13 cellular contexts compared by ENCODE assay signal in the genomic region with DNA sequence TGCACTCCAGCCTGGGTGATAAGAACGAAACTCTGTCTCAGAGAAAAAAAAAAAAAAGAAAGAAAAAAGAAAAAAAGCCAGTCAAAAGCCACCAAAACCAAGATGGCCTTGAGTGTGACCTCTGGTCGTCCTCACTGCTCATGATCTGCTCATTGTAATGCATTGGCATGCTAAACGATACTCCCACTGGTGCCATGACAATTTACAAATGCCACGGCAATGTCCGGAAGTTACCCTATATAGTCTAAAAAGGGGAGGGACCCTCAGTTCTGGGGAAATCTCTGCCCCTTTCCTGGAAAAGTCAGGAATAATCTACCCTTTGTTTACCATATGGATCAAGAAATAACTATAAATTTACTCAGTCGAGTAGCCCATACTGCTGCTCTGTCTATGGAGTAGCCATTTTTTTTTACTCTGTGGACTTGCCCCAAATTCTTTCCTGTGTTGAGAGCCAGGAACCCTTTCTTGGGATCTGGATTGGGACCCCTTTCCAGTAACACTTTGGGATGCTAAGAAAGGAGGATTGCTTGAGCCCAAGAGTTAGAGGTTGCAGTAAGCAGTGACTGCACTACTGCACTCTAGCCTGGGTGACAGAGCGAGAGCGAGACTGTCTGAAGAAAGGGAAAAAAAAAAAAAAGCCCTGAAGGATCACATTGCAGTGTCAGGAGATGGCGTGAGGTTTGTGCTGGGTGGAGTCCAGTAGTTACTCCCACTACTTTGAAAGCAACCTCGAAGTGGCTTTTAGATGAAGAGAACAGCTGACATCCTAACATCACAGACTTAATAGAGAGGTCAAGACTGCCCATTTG. TPM values are rescaled to one million over a fixed set of nuclear protein-coding genes. Genes with fewer than 3 reads are reported as not detected.
DNase-seq lines count a peak whose midpoint lies in the region; TF ChIP-seq lines count a peak whose summit lies in the region.
"Had no signal": no experiment of that assay in that cellular context is flagged by ENCODE, and none has a peak within 500 bp of the region (broad histone marks: within the 10 kb centered on the region; RNA-seq: fewer than 3 reads in every experiment).

No MANE protein-coding gene starts in this region.

- no peak overlapping the region for H3K4me3 Mint-ChIP-seq in H9
- no peak overlapping the region for H3K4me3 Mint-ChIP-seq in activated CD4-positive, alpha-beta T cell treated with anti-CD3 and anti-CD28 coated beads, Interleukin-2, amount 10 ng/mL, durations not matched to agents 24 days and 14 days

- H3K36me3 Mint-ChIP-seq in H9 (ENCODE audit: insufficient read depth in 1 of 3, low read depth in 3 of 3), result no peaks in the 10 kb centered on the region
- no peaks in the 10 kb centered on the region for H3K36me3 Mint-ChIP-seq in activated CD4-positive, alpha-beta T cell treated with anti-CD3 and anti-CD28 coated beads, Interleukin-2, amount 10 ng/mL, durations not matched to agents 24 days and 14 days (ENCODE audit: low read depth)

- intact Hi-C loops in activated CD4-positive, alpha-beta T cell treated with anti-CD3 and anti-CD28 coated beads, Interleukin-2, amount 10 ng/mL, durations not matched to agents 24 days and 14 days (cut with micrococcal nuclease), result loop anchor here (10.0 kb wide), 1 partner anchor 205 kb away; no protein-coding TSS in a partner anchor

- no peak overlapping the region for H4K5ac ChIP-seq in H9 (ENCODE audit: insufficient read length, low read depth, low read length)

- H2BK15ac ChIP-seq in H9 (ENCODE audit: low read depth, low read length), result no peak overlapping the region

- H3K4me2 ChIP-seq in H9 (ENCODE audit: insufficient read depth, insufficient read length, low read length), result no peak overlapping the region

- no peak overlapping the region for H3K56ac ChIP-seq in H9 (ENCODE audit: insufficient read length, low read depth, low read length)

- TF ChIP-seq CTCF in H9 (conservative IDR thresholded peaks at IDR 0.05) (no peak), fibroblast of pulmonary artery (IDR thresholded peaks at IDR 0.05; ENCODE audit: low read length, missing control alignments) (no peak)

- H3K9ac ChIP-seq in H9 (ENCODE audit: extremely low read depth, insufficient read length, low read length), result no peak overlapping the region

- H3K27ac ChIP-seq in H9 (ENCODE audit: insufficient read length, low read depth, low read length), result no peak overlapping the region
- H3K27ac ChIP-seq: coronary artery, uterus, VCaP had no signal

- H3K27ac Mint-ChIP-seq in H9, result peak overlapping the region in 1 of 3 experiments; percentile 62; a peak in 2 of 7 replicates
- H3K27ac Mint-ChIP-seq in activated CD4-positive, alpha-beta T cell treated with anti-CD3 and anti-CD28 coated beads, Interleukin-2, amount 10 ng/mL, durations not matched to agents 24 days and 14 days, result no peak overlapping the region

- no peak overlapping the region for H2BK20ac ChIP-seq in H9 (ENCODE audit: low read depth, low read length, poor library complexity, severe bottlenecking)

- H3K79me1 ChIP-seq in H9 (ENCODE audit: insufficient read depth, low read depth, low read length, poor library complexity, severe bottlenecking), result no peaks in the 10 kb centered on the region

- no peak overlapping the region for H3K4ac ChIP-seq in H9 (ENCODE audit: low read depth, low read length)

- no peak overlapping the region for H3K4me3 ChIP-seq in fibroblast of pulmonary artery (replicated peaks; ENCODE audit: low read depth, low read length)
- H3K4me3 ChIP-seq: coronary artery, HAP-1, uterus had no signal

- peaks cover 11% of the 10 kb centered on the region; the same call in 1 of the 2 replicates for H3K4me1 ChIP-seq in H9 (ENCODE audit: insufficient read depth, low read length)
- H3K4me1 ChIP-seq: uterus had no signal

- no peak overlapping the region for H2BK12ac ChIP-seq in H9 (ENCODE audit: insufficient read length, low read depth, low read length)

- no peak overlapping the region for H2AK5ac ChIP-seq in H9 (ENCODE audit: insufficient read length, low read length)

- no peak overlapping the region for H3K18ac ChIP-seq in H9 (ENCODE audit: insufficient read length, low read depth, low read length)

- in situ Hi-C loops in SK-MEL-5 (cut with HindIII; ENCODE audit: low pct_unique_long_range_greater_than_20kb, low sequenced_read_pairs), result no loop called here

- H3K27me3 Mint-ChIP-seq in H9 (ENCODE audit: low read depth), result peaks cover 4% of the 10 kb centered on the region
- H3K27me3 Mint-ChIP-seq in activated CD4-positive, alpha-beta T cell treated with anti-CD3 and anti-CD28 coated beads, Interleukin-2, amount 10 ng/mL, durations not matched to agents 24 days and 14 days, result peaks cover 26% of the 10 kb centered on the region

- WGBS in H9 (ENCODE audit: extremely low coverage, insufficient read length, low lambda C conversion rate), result no CpG with 5 or more reads among the region's 10 CpGs

- no peak overlapping the region for H4K91ac ChIP-seq in H9 (ENCODE audit: insufficient read length, low read depth, low read length)

- no peak overlapping the region for H3T11ph ChIP-seq in H9 (ENCODE audit: low read length)

- H2BK120ac ChIP-seq in H9 (ENCODE audit: low read depth, low read length, poor library complexity, severe bottlenecking), result no peak overlapping the region

- no peak overlapping the region for H2BK5ac ChIP-seq in H9 (ENCODE audit: insufficient read length, low read length)

- no peak overlapping the region for H4K8ac ChIP-seq in H9 (replicated peaks; ENCODE audit: insufficient read length, low read depth, low read length)

- no peaks in the 10 kb centered on the region for H3K79me2 ChIP-seq in H9 (ENCODE audit: insufficient read depth, low read length)

- H3K9me3 ChIP-seq in H9 (ENCODE audit: control insufficient read depth, low read depth, low read length), result no peaks in the 10 kb centered on the region
- H3K9me3 ChIP-seq: HAP-1, uterus had no signal

- H3K9me3 Mint-ChIP-seq in H9, result no peaks in the 10 kb centered on the region
- H3K9me3 Mint-ChIP-seq in activated CD4-positive, alpha-beta T cell treated with anti-CD3 and anti-CD28 coated beads, Interleukin-2, amount 10 ng/mL, durations not matched to agents 24 days and 14 days, result no peaks in the 10 kb centered on the region

- no peak overlapping the region for H2AFZ ChIP-seq in H9 (ENCODE audit: low read length)

- H3K4me1 Mint-ChIP-seq in H9, result peaks cover 33 to 41% of the 10 kb centered on the region in 2 experiments
- H3K4me1 Mint-ChIP-seq in activated CD4-positive, alpha-beta T cell treated with anti-CD3 and anti-CD28 coated beads, Interleukin-2, amount 10 ng/mL, durations not matched to agents 24 days and 14 days, result peaks cover 9% of the 10 kb centered on the region

- H3K23ac ChIP-seq in H9 (ENCODE audit: insufficient read length, low read depth, low read length), result no peak overlapping the region

- H3K14ac ChIP-seq in H9 (ENCODE audit: insufficient read depth, low read length), result no peak overlapping the region

- no peaks in the 10 kb centered on the region for H3K27me3 ChIP-seq in H9 (ENCODE audit: insufficient read depth, low read length)
- H3K27me3 ChIP-seq: uterus had no signal

- DNase-seq in H9, result peak; percentile 45
- peak; percentile 45 for DNase-seq in SK-MEL-5 (ENCODE audit: low read depth, low spot score)
- DNase-seq in fibroblast of pulmonary artery (ENCODE audit: low read depth), result peak; percentile 64
- DNase-seq in renal cortical epithelial cell (ENCODE audit: low read depth), result peak; percentile 34
- no peak for DNase-seq in activated CD4-positive, alpha-beta T cell treated with anti-CD3 and anti-CD28 coated beads, Interleukin-2, amount 10 ng/mL, durations not matched to agents 24 days and 14 days
- no peak for DNase-seq in NCI-H146 (lab: John Stamatoyannopoulos, UW)
- no peak for DNase-seq in NCI-H1092 (lab: John Stamatoyannopoulos, UW)
- DNase-seq: NCI-H1436 treated with DMSO at 0.1 percent for 48 hours, uterus had no signal

- no peaks in the 10 kb centered on the region for H4K20me1 ChIP-seq in H9 (ENCODE audit: control insufficient read depth, insufficient read depth, insufficient read length)

- H3K23me2 ChIP-seq in H9 (ENCODE audit: insufficient read length, low read depth, low read length, poor library complexity, severe bottlenecking), result peaks cover 8% of the 10 kb centered on the region

RNA-seq across cellular contexts. Expression of gene TMEM231, which starts 3.7 kb away (rescaled TPM):
- total RNA-seq in H9 (2021) (3.4 and 5.2 TPM in 2 replicates), renal cortical epithelial cell (9.7 and 18.3 TPM in 2 replicates)
- total RNA-seq in SK-MEL-5 (2014; rRNA removed; shearing (Covaris generic)), result 9.2 and 10.7 TPM in 2 replicates
- 13.3 and 17.3 TPM in 2 replicates for polyA plus RNA-seq in SK-MEL-5 (2015; cell fraction: cytosol; rRNA removed)
- 21.2 and 26.2 TPM in 2 replicates for polyA plus RNA-seq in SK-MEL-5 (2015; cell fraction: nucleus; rRNA removed)
- total RNA-seq in activated CD4-positive, alpha-beta T cell treated with anti-CD3 and anti-CD28 coated beads, Interleukin-2, amount 10 ng/mL, durations not matched to agents 24 days and 14 days, result 4.0 and 4.4 TPM in 2 replicates

RNA-seq across cellular contexts. Expression of gene GABARAPL2, which starts 6.4 kb away (rescaled TPM):
- total RNA-seq in H9 (2021), result 60.5 and 62.6 TPM in 2 replicates
- 48.7 and 50.5 TPM in 2 replicates for total RNA-seq in SK-MEL-5 (2014; rRNA removed; shearing (Covaris generic))
- 79.5 and 85.5 TPM in 2 replicates for polyA plus RNA-seq in SK-MEL-5 (2015; cell fraction: cytosol; rRNA removed)
- polyA plus RNA-seq in SK-MEL-5 (2015; cell fraction: nucleus; rRNA removed), result 51.8 and 58.7 TPM in 2 replicates
- 42.9 and 101 TPM in 2 replicates for total RNA-seq in renal cortical epithelial cell
- 69.9 and 70.4 TPM in 2 replicates for total RNA-seq in activated CD4-positive, alpha-beta T cell treated with anti-CD3 and anti-CD28 coated beads, Interleukin-2, amount 10 ng/mL, durations not matched to agents 24 days and 14 days

RNA-seq across cellular contexts. Expression of gene CHST5, which starts 23.9 kb away (rescaled TPM):
- total RNA-seq in H9 (2021) (0.11 TPM in 1 of 2 replicates, not detected in the other), renal cortical epithelial cell (0.05 TPM in 1 of 2 replicates, not detected in the other)
- total RNA-seq in SK-MEL-5 (2014; rRNA removed; shearing (Covaris generic)), result 0.08 TPM in 1 of 2 replicates, not detected in the other
- not detected in 2 replicates for polyA plus RNA-seq in SK-MEL-5 (2015; cell fraction: cytosol; rRNA removed)
- 0.41 TPM in 1 of 2 replicates, not detected in the other for polyA plus RNA-seq in SK-MEL-5 (2015; cell fraction: nucleus; rRNA removed)
- total RNA-seq in activated CD4-positive, alpha-beta T cell treated with anti-CD3 and anti-CD28 coated beads, Interleukin-2, amount 10 ng/mL, durations not matched to agents 24 days and 14 days, result 0.09 TPM in 1 of 2 replicates, not detected in the other
- total RNA-seq: posterior vena cava had no signal

Comparison
In these comparisons a context has a peak if more than half of its experiments do, and no peak if none do; other contexts are left out.
1. DNase-seq: peak in H9 (single experiment), SK-MEL-5 (single experiment), fibroblast of pulmonary artery (single experiment) and renal cortical epithelial cell (single experiment); none in activated CD4-positive, alpha-beta T cell treated with anti-CD3 and anti-CD28 coated beads, Interleukin-2, amount 10 ng/mL, durations not matched to agents 24 days and 14 days (single experiment), NCI-H146 (single experiment) and NCI-H1092 (single experiment).